Comparison of ENCODE assay signal across 19 cellular contexts in genomic region chr3:101119535-101119934, GRCh38.
DNase-seq lines count a peak whose midpoint lies in the region; ATAC-seq and TF ChIP-seq lines count a peak whose summit lies in the region.
"Had no signal": no experiment of that assay in that cellular context is flagged by ENCODE, and none has a peak within 500 bp of the region (broad histone marks: within the 10 kb centered on the region; RNA-seq: fewer than 3 reads in every experiment).

No MANE protein-coding gene starts in this region.

- CTCF ChIA-PET in AG04449 (lab: Yijun Ruan, JAX), result no interaction called here

- peak overlapping the region; percentile 30 for H3K27ac ChIP-seq in foreskin keratinocyte
- H3K27ac ChIP-seq: coronary artery, neural progenitor cell had no signal

- H3K4me3 Mint-ChIP-seq in activated T-helper 17 cell treated with anti-CD3 and anti-CD28 coated beads, Interleukin-2, amount 50 U/mL, for 72 hours, result no peak overlapping the region
- H3K4me3 Mint-ChIP-seq: activated B cell treated with CpG ODN at 0.5 μM for 24 hours; CD4-positive, alpha-beta memory T cell; neural progenitor cell; stimulated activated naive CD8-positive, alpha-beta T cell treated with anti-CD3 and anti-CD28 coated beads, Interleukin-15, amount 100 ng/mL, for 72 hours had no signal

- no peaks in the 10 kb centered on the region for H3K27me3 ChIP-seq in foreskin keratinocyte
- H3K27me3 ChIP-seq: neural progenitor cell had no signal

- no peaks in the 10 kb centered on the region for H3K36me3 Mint-ChIP-seq in activated T-helper 17 cell treated with anti-CD3 and anti-CD28 coated beads, Interleukin-2, amount 50 U/mL, for 72 hours (ENCODE audit: low read depth)
- H3K36me3 Mint-ChIP-seq: CD4-positive, alpha-beta memory T cell; neural progenitor cell had no signal

- H3K4me3 ChIP-seq in AG04449 (ENCODE audit: low read depth, low read length) (no peak overlapping the region), astrocyte of the spinal cord (ENCODE audit: low read depth, low read length) (no peak overlapping the region)
- H3K4me3 ChIP-seq: coronary artery, neural progenitor cell had no signal

- H3K9me3 Mint-ChIP-seq in activated T-helper 17 cell treated with anti-CD3 and anti-CD28 coated beads, Interleukin-2, amount 50 U/mL, for 72 hours, result no peaks in the 10 kb centered on the region
- H3K9me3 Mint-ChIP-seq: activated B cell treated with CpG ODN at 0.5 μM for 24 hours; neural progenitor cell; stimulated activated naive CD8-positive, alpha-beta T cell treated with anti-CD3 and anti-CD28 coated beads, Interleukin-15, amount 100 ng/mL, for 72 hours had no signal

- in situ Hi-C loops in astrocyte of the spinal cord (cut with HindIII; ENCODE audit: low sequenced_read_pairs), result no loop called here

- DNase-seq in AG04449 (ENCODE audit: low read depth, low spot score) (peak; percentile 61), HS-5 (ENCODE audit: low read depth) (peak; percentile 59), astrocyte of the spinal cord (ENCODE audit: low read depth, low spot score) (peak; percentile 58), foreskin keratinocyte (peak in 1 of 2 donors; percentile 38), GM20000 (ENCODE audit: low spot score) (no peak)
- no peak for DNase-seq in stimulated activated CD4-positive, alpha-beta T cell treated with anti-CD3 and anti-CD28 coated beads, Interleukin-2, amount 100 ng/mL, for 48 hours
- DNase-seq: activated B cell treated with CpG ODN at 0.5 μM for 24 hours; amygdala; CD4-positive, alpha-beta memory T cell; mesendoderm; NCI-H2029 treated with DMSO at 0.1 percent for 48 hours; NCI-H510A treated with DMSO at 0.1 percent for 48 hours; retina; stimulated activated naive CD8-positive, alpha-beta T cell treated with anti-CD3 and anti-CD28 coated beads, Interleukin-15, amount 100 ng/mL, for 72 hours had no signal

- POLR2A ChIA-PET in AG04449 (lab: Yijun Ruan, JAX), result no interaction called here

- no peak overlapping the region for H3K27ac Mint-ChIP-seq in activated T-helper 17 cell treated with anti-CD3 and anti-CD28 coated beads, Interleukin-2, amount 50 U/mL, for 72 hours
- H3K27ac Mint-ChIP-seq: activated B cell treated with CpG ODN at 0.5 μM for 24 hours; CD4-positive, alpha-beta memory T cell; neural progenitor cell; stimulated activated naive CD8-positive, alpha-beta T cell treated with anti-CD3 and anti-CD28 coated beads, Interleukin-15, amount 100 ng/mL, for 72 hours had no signal

- no peaks in the 10 kb centered on the region for H3K4me1 Mint-ChIP-seq in activated T-helper 17 cell treated with anti-CD3 and anti-CD28 coated beads, Interleukin-2, amount 50 U/mL, for 72 hours
- H3K4me1 Mint-ChIP-seq: activated B cell treated with CpG ODN at 0.5 μM for 24 hours; neural progenitor cell; stimulated activated naive CD8-positive, alpha-beta T cell treated with anti-CD3 and anti-CD28 coated beads, Interleukin-15, amount 100 ng/mL, for 72 hours had no signal

- TF ChIP-seq CTCF in AG04449 (IDR thresholded peaks at IDR 0.05; ENCODE audit: insufficient read depth, low read length, missing control alignments), result no peak
- no peak for TF ChIP-seq CTCF in astrocyte of the spinal cord (IDR thresholded peaks at IDR 0.05; ENCODE audit: low read depth, low read length)
- TF ChIP-seq CTCF in foreskin keratinocyte (conservative IDR thresholded peaks at IDR 0.05), result no peak
- no peak for TF ChIP-seq CTCF in GM20000 (IDR thresholded peaks at IDR 0.05; ENCODE audit: extremely low read depth, missing control alignments)

- ATAC-seq in foreskin keratinocyte, result no peak
- no peak for ATAC-seq in activated T-helper 17 cell treated with anti-CD3 and anti-CD28 coated beads, Interleukin-2, amount 50 U/mL, for 72 hours (replicated peaks)
- ATAC-seq in GM18909 (IDR thresholded peaks at IDR 0.05; ENCODE audit: poor library complexity, unreplicated experiment), result no peak
- ATAC-seq: HepG2; stimulated activated naive CD8-positive, alpha-beta T cell treated with anti-CD3 and anti-CD28 coated beads, Interleukin-15, amount 100 ng/mL, for 72 hours had no signal

- H3K4me1 ChIP-seq in foreskin keratinocyte, result no peaks in the 10 kb centered on the region
- H3K4me1 ChIP-seq: neural progenitor cell had no signal

- H3K27me3 Mint-ChIP-seq in activated T-helper 17 cell treated with anti-CD3 and anti-CD28 coated beads, Interleukin-2, amount 50 U/mL, for 72 hours, result peaks cover 16% of the 10 kb centered on the region
- H3K27me3 Mint-ChIP-seq: activated B cell treated with CpG ODN at 0.5 μM for 24 hours had no signal

Comparison
In these comparisons a context has a peak if more than half of its experiments do, and no peak if none do; other contexts are left out.
1. DNase-seq: peak in AG04449 (single experiment), HS-5 (single experiment) and astrocyte of the spinal cord (single experiment); none in stimulated activated CD4-positive, alpha-beta T cell treated with anti-CD3 and anti-CD28 coated beads, Interleukin-2, amount 100 ng/mL, for 48 hours (0 of 2) and GM20000 (single experiment).